In the genomic region with DNA sequence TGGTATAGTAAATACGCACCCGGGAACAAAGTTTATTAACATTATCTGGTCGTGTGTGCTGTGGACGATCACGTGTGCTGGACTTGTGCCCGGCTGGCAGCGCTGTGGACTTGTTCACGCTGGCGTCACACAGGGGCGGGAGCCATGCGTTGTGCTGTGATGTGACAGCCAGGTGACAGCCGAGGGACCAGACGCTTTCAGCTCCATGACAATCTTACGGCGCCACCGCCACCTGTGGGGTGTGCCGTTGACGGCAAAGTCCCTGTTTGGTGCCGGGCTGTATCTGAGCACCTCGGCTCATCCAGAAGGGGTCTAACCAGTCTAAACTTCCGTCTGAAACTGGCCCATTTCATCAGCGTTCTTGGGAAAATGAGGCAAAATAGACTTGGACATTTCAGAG, we compare ENCODE assay signal across 10 cellular contexts. TPM values are rescaled to one million over a fixed set of nuclear protein-coding genes. Genes with fewer than 3 reads are reported as not detected.
A peak's percentile ranks its signal among the peaks of the same experiment; 100 is the strongest.
DNase-seq lines count a peak whose midpoint lies in the region; ATAC-seq and TF ChIP-seq lines count a peak whose summit lies in the region.
"Had no signal": no experiment of that assay in that cellular context is flagged by ENCODE, and none has a peak within 500 bp of the region (broad histone marks: within the 10 kb centered on the region; RNA-seq: fewer than 3 reads in every experiment).

No MANE protein-coding gene starts in this region.

- H2BK12ac ChIP-seq in mesenchymal stem cell (ENCODE audit: low read length in 2 of 2), result no peak overlapping the region

- no peak overlapping the region for H3K4ac ChIP-seq in mesenchymal stem cell (ENCODE audit: low read depth in 1 of 2, low read length in 2 of 2)

- DNase-seq in NCI-H2107 treated with DMSO at 0.1 percent for 48 hours (lab: John Stamatoyannopoulos, UW; ENCODE audit: unreplicated experiment), result peak; percentile 32
- no peak for DNase-seq in NCI-H2107 (lab: John Stamatoyannopoulos, UW)
- DNase-seq in mesenchymal stem cell, result no peak
- DNase-seq in upper lobe of right lung, result peak; percentile 80
- no peak for DNase-seq in Karpas-422
- DNase-seq in ecto neural progenitor cell (ENCODE audit: low spot score), result no peak
- DNase-seq: activated CD8-positive, alpha-beta T cell treated with anti-CD3 and anti-CD28 coated beads, Interleukin-2, amount 10 ng/mL, durations not matched to agents 7 days and 5 days; MM.1S had no signal

- ATAC-seq in upper lobe of right lung (peak; percentile 69), GM19351 (IDR thresholded peaks at IDR 0.05; ENCODE audit: unreplicated experiment) (no peak)
- ATAC-seq: activated CD8-positive, alpha-beta T cell treated with anti-CD3 and anti-CD28 coated beads, Interleukin-2, amount 10 ng/mL, durations not matched to agents 7 days and 5 days had no signal

- no peak overlapping the region for H2BK120ac ChIP-seq in mesenchymal stem cell (ENCODE audit: low read depth, low read length)

- H3K27me3 ChIP-seq in duodenal mucosa (ENCODE audit: control insufficient read depth in 1 of 2, insufficient read depth in 2 of 2, low read length in 2 of 2), result peaks cover 3 to 4% of the 10 kb centered on the region in 2 donors
- peaks cover 8 to 49% of the 10 kb centered on the region in 2 experiments for H3K27me3 ChIP-seq in mesenchymal stem cell (ENCODE audit: control insufficient read depth in 1 of 2, insufficient read depth in 1 of 2, low read length in 2 of 2)
- peaks cover 6% of the 10 kb centered on the region for H3K27me3 ChIP-seq in upper lobe of right lung
- H3K27me3 ChIP-seq in Karpas-422 (ENCODE audit: low read length), result no peaks in the 10 kb centered on the region

- peak overlapping the region in 1 of 2 experiments; percentile 43 for H3K23ac ChIP-seq in mesenchymal stem cell (ENCODE audit: low read length in 2 of 2)

- no peaks in the 10 kb centered on the region for H3K79me1 ChIP-seq in mesenchymal stem cell (replicated peaks; ENCODE audit: low read length, poor library complexity, severe bottlenecking)

- 89% methylated on average over 21 of the region's 22 CpGs for WGBS in mesenchymal stem cell

- H4K20me1 ChIP-seq in Karpas-422 (ENCODE audit: insufficient read depth, low read depth, low read length), result no peaks in the 10 kb centered on the region

- no peak overlapping the region for H2AK5ac ChIP-seq in mesenchymal stem cell (ENCODE audit: low read length, severe bottlenecking)

- H3K18ac ChIP-seq in mesenchymal stem cell (ENCODE audit: low read depth in 1 of 2, low read length in 2 of 2), result no peak overlapping the region

- no peak overlapping the region for H2AFZ ChIP-seq in mesenchymal stem cell (ENCODE audit: low read depth, low read length)
- no peak overlapping the region for H2AFZ ChIP-seq in Karpas-422 (ENCODE audit: low read length)

- H3K9me3 ChIP-seq in duodenal mucosa (ENCODE audit: control insufficient read depth in 1 of 2, low read length in 2 of 2), result no peaks in the 10 kb centered on the region
- H3K9me3 ChIP-seq in mesenchymal stem cell (ENCODE audit: control insufficient read depth, low read length), result no peaks in the 10 kb centered on the region
- H3K9me3 ChIP-seq in upper lobe of right lung, result no peaks in the 10 kb centered on the region
- H3K9me3 ChIP-seq in Karpas-422 (ENCODE audit: low read length), result no peaks in the 10 kb centered on the region

- intact Hi-C loops in upper lobe of right lung (cut with DNase I), result no loop called here

- peak overlapping the region; percentile 10 to 34 for H3K4me3 ChIP-seq in duodenal mucosa (ENCODE audit: low read depth in 1 of 2, low read length in 2 of 2)
- H3K4me3 ChIP-seq in mesenchymal stem cell (ENCODE audit: insufficient read depth in 1 of 2, low read depth in 1 of 2, low read length in 2 of 2), result no peak overlapping the region
- H3K4me3 ChIP-seq in upper lobe of right lung, result no peak overlapping the region
- H3K4me3 ChIP-seq in Karpas-422 (ENCODE audit: low read length), result no peak overlapping the region

- no peaks in the 10 kb centered on the region for H3K9me2 ChIP-seq in Karpas-422 (replicated peaks; ENCODE audit: insufficient read depth, low read length)

- TF ChIP-seq CTCF in upper lobe of right lung (IDR thresholded peaks at IDR 0.05), result no peak

- H2BK5ac ChIP-seq in mesenchymal stem cell (ENCODE audit: low read depth, low read length, poor library complexity, severe bottlenecking), result no peak overlapping the region

- H4K8ac ChIP-seq in mesenchymal stem cell (ENCODE audit: low read length), result peak overlapping the region; percentile 4

- no peak overlapping the region for H3K27ac ChIP-seq in duodenal mucosa (ENCODE audit: low read depth, low read length)
- no peak overlapping the region for H3K27ac ChIP-seq in mesenchymal stem cell (ENCODE audit: low read length, poor library complexity, severe bottlenecking)
- H3K27ac ChIP-seq in upper lobe of right lung, result peak overlapping the region; percentile 31
- no peak overlapping the region for H3K27ac ChIP-seq in Karpas-422 (ENCODE audit: low read length)

- H3K4me1 ChIP-seq in duodenal mucosa (ENCODE audit: control insufficient read depth in 1 of 2, insufficient read depth in 2 of 2, low read length in 2 of 2) (peaks cover 12 to 21% of the 10 kb centered on the region in 2 donors), mesenchymal stem cell (ENCODE audit: control insufficient read depth, insufficient read depth, low read depth, low read length) (peaks cover 7% of the 10 kb centered on the region), upper lobe of right lung (peaks cover 13% of the 10 kb centered on the region), Karpas-422 (ENCODE audit: low read length) (no peaks in the 10 kb centered on the region)

- H2BK15ac ChIP-seq in mesenchymal stem cell (ENCODE audit: low read depth, poor library complexity, severe bottlenecking), result no peak overlapping the region

- H3K4me2 ChIP-seq in mesenchymal stem cell (ENCODE audit: low read length, poor library complexity, severe bottlenecking), result no peak overlapping the region
- H3K4me2 ChIP-seq in Karpas-422 (ENCODE audit: low read depth, low read length, poor library complexity, severe bottlenecking), result no peak overlapping the region

- no peak overlapping the region for H3K14ac ChIP-seq in mesenchymal stem cell (ENCODE audit: low read length in 2 of 2)

- H3K9ac ChIP-seq in duodenal mucosa (ENCODE audit: low read depth in 1 of 2, low read length in 2 of 2) (peak overlapping the region in 1 of 2 donors; percentile 30), mesenchymal stem cell (ENCODE audit: low read length) (no peak overlapping the region), Karpas-422 (ENCODE audit: low read length) (no peak overlapping the region)

- no peak overlapping the region for H4K91ac ChIP-seq in mesenchymal stem cell (ENCODE audit: low read length)

- H3K79me2 ChIP-seq in Karpas-422 (ENCODE audit: low read length), result no peaks in the 10 kb centered on the region

- H3K36me3 ChIP-seq in duodenal mucosa (ENCODE audit: control insufficient read depth in 1 of 2, insufficient read depth in 2 of 2, low read length in 2 of 2) (no peaks in the 10 kb centered on the region), mesenchymal stem cell (ENCODE audit: control insufficient read depth in 1 of 2, insufficient read depth in 2 of 2, low read depth in 1 of 2, low read length in 2 of 2) (no peaks in the 10 kb centered on the region), upper lobe of right lung (no peaks in the 10 kb centered on the region), Karpas-422 (ENCODE audit: insufficient read depth, low read length) (no peaks in the 10 kb centered on the region)

RNA-seq across cellular contexts. Expression of a gene that starts 25.2 kb away (rescaled TPM):
- polyA plus RNA-seq in mesenchymal stem cell (2013, experiment 1 of 2), result 2.9 TPM
- 2.3 TPM for polyA plus RNA-seq in mesenchymal stem cell (2013, experiment 2 of 2)
- total RNA-seq in upper lobe of right lung, result 14.6 TPM
- 0.18 and 0.26 TPM in 2 replicates for total RNA-seq in Karpas-422 (2014; rRNA removed; shearing (Covaris generic); ENCODE audit: low replicate concordance)

RNA-seq across cellular contexts. Expression of a gene that starts 40.9 kb away (rescaled TPM):
- polyA plus RNA-seq in mesenchymal stem cell (2013, experiment 1 of 2), result 17.6 TPM
- polyA plus RNA-seq in mesenchymal stem cell (2013, experiment 2 of 2), result 17.4 TPM
- 26.1 TPM for total RNA-seq in upper lobe of right lung
- total RNA-seq in Karpas-422 (2014; rRNA removed; shearing (Covaris generic); ENCODE audit: low replicate concordance), result 22.4 and 32.1 TPM in 2 replicates

Comparison
In these comparisons a context has a peak if more than half of its experiments do, and no peak if none do; other contexts are left out.
1. DNase-seq: peak in NCI-H2107 treated with DMSO at 0.1 percent for 48 hours (single experiment) and upper lobe of right lung (single experiment); none in NCI-H2107 (single experiment), mesenchymal stem cell (single experiment), Karpas-422 (single experiment) and ecto neural progenitor cell (single experiment).
2. H3K4me3 ChIP-seq: peak in duodenal mucosa (2 of 2); none in mesenchymal stem cell (0 of 2), upper lobe of right lung (single experiment) and Karpas-422 (single experiment).
3. RNA of a gene that starts 25.2 kb away (total RNA-seq): 14.6 TPM in upper lobe of right lung (single experiment); 0.18 to 0.26 TPM in Karpas-422; every median in the first group is over 10 times any median in the second.